Comparison of ENCODE assay signal across 1 cellular context in the genomic region with DNA sequence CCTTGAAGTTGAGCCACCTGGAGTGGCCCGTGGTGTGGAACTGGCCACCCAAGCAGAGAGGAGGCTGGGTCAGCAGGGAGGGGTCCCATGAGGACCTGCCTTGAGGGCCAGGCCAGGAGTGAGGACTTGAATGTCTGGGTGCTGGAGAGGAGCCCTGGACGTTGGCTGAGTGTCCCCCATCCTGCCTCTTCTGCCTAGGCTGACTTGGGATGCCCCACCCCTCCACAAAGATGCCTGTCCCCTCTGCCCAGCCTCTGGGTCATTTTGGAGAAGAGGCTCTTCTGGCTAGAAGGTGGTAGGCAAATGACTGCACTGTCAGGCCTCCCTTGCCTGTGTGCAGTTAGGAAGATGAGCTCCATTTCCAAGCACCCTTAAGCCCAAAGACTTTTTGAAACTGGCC.
TF ChIP-seq lines count a peak whose summit lies in the region.

No MANE protein-coding gene starts in this region.

TF ChIP-seq in GM23338, 12 proteins besides CTCF, POLR2A, EP300 and RAD21 (continued from another document):
- TF ChIP-seq REST (IDR thresholded peaks at IDR 0.05; ENCODE audit: unreplicated experiment) (no peak), CREB1 (CRISPR knock-in tag; IDR thresholded peaks at IDR 0.05; ENCODE audit: low read depth) (no peak), ETS1 (IDR thresholded peaks at IDR 0.05) (no peak)
TF ChIP-seq in GM23338: peak in this region for 0.
